Comparison of ENCODE assay signal across 1 cellular context in genomic region chr1:179016694-179017382, GRCh38.
TF ChIP-seq lines count a peak whose summit lies in the region.

No MANE protein-coding gene starts in this region.

TF ChIP-seq in K562, 482 proteins besides CTCF, POLR2A, EP300 and RAD21 (continued from another document):
- peak; percentile 57; the same call in 1 of the 2 replicates for TF ChIP-seq TFAP4 (CRISPR knock-in tag; IDR thresholded peaks at IDR 0.05; ENCODE audit: borderline replicate concordance)
- no peak for TF ChIP-seq ZNF740 (CRISPR knock-in tag; IDR thresholded peaks at IDR 0.05)
- no peak for TF ChIP-seq ZNF740 (tag; IDR thresholded peaks at IDR 0.05)
- TF ChIP-seq ZNF311 (CRISPR knock-in tag; IDR thresholded peaks at IDR 0.05) = no peak
- TF ChIP-seq TAF9B (IDR thresholded peaks at IDR 0.05; ENCODE audit: partially characterized antibody) = peak; percentile 10
- peak; percentile 88 for TF ChIP-seq ESRRA (IDR thresholded peaks at IDR 0.05; ENCODE audit: borderline replicate concordance, low read depth)
- no peak for TF ChIP-seq HNRNPUL1 (IDR thresholded peaks at IDR 0.05; ENCODE audit: low read length)
- TF ChIP-seq BACH1 (tag; IDR thresholded peaks at IDR 0.05) = no peak
- peak; percentile 90 for TF ChIP-seq SMARCA4 (IDR thresholded peaks at IDR 0.05)
- no peak for TF ChIP-seq E2F3 (CRISPR knock-in tag; IDR thresholded peaks at IDR 0.05)
- TF ChIP-seq HNRNPH1 (optimal IDR thresholded peaks at IDR 0.05; ENCODE audit: low read depth, low read length) = no peak
- no peak for TF ChIP-seq MED1 (CRISPR knock-in tag; IDR thresholded peaks at IDR 0.05; ENCODE audit: borderline replicate concordance)
